In genomic region chr1:117366281-117366981, GRCh38 we compare ENCODE assay signal across 8 cellular contexts. TPM values are rescaled to one million over a fixed set of nuclear protein-coding genes. Genes with fewer than 3 reads are reported as not detected.
DNase-seq lines count a peak whose midpoint lies in the region; ATAC-seq and TF ChIP-seq lines count a peak whose summit lies in the region.

No MANE protein-coding gene starts in this region.

- no peak for TF ChIP-seq CTCF in GM20000 (IDR thresholded peaks at IDR 0.05; ENCODE audit: extremely low read depth, missing control alignments)
- no peak for TF ChIP-seq CTCF in fibroblast of villous mesenchyme (IDR thresholded peaks at IDR 0.05; ENCODE audit: insufficient read depth, low read depth, low read length)
- no peak for TF ChIP-seq CTCF in neural crest cell (conservative IDR thresholded peaks at IDR 0.05)

- H3K4me1 Mint-ChIP-seq in neural crest cell = peaks cover 50% of the 10 kb centered on the region
- H3K4me1 Mint-ChIP-seq in stimulated activated naive CD8-positive, alpha-beta T cell treated with anti-CD3 and anti-CD28 coated beads, Interleukin-15, amount 100 ng/mL, for 72 hours = peaks cover 61% of the 10 kb centered on the region

- H3K27ac Mint-ChIP-seq in neural crest cell (ENCODE audit: unreplicated experiment) = peak overlapping the region; percentile 100
- peak overlapping the region; percentile 93 to 97 for H3K27ac Mint-ChIP-seq in stimulated activated naive CD8-positive, alpha-beta T cell treated with anti-CD3 and anti-CD28 coated beads, Interleukin-15, amount 100 ng/mL, for 72 hours

- ATAC-seq in stimulated activated naive CD8-positive, alpha-beta T cell treated with anti-CD3 and anti-CD28 coated beads, Interleukin-15, amount 100 ng/mL, for 72 hours = peak; percentile 64

- no peaks in the 10 kb centered on the region for H3K9me3 Mint-ChIP-seq in neural crest cell
- H3K9me3 Mint-ChIP-seq in stimulated activated naive CD8-positive, alpha-beta T cell treated with anti-CD3 and anti-CD28 coated beads, Interleukin-15, amount 100 ng/mL, for 72 hours = no peaks in the 10 kb centered on the region

- DNase-seq in D341Med (ENCODE audit: low spot score) (peak; percentile 95), GM20000 (ENCODE audit: low spot score) (peak; percentile 93), HT1080 (ENCODE audit: low read depth) (peak; percentile 62), RPMI7951 (ENCODE audit: low read depth) (peak; percentile 76), activated gamma-delta T cell (lab: John Stamatoyannopoulos, UW) (peak; percentile 72), fibroblast of villous mesenchyme (ENCODE audit: low read depth) (peak; percentile 77), neural crest cell (ENCODE audit: low read depth, low spot score) (peak; percentile 77)
- peak in 1 of 2 donors; percentile 87 for DNase-seq in stimulated activated naive CD8-positive, alpha-beta T cell treated with anti-CD3 and anti-CD28 coated beads, Interleukin-15, amount 100 ng/mL, for 72 hours

- H3K4me3 Mint-ChIP-seq in neural crest cell = peak overlapping the region; percentile 99
- peak overlapping the region; percentile 89 to 90 for H3K4me3 Mint-ChIP-seq in stimulated activated naive CD8-positive, alpha-beta T cell treated with anti-CD3 and anti-CD28 coated beads, Interleukin-15, amount 100 ng/mL, for 72 hours

- peaks cover 2% of the 10 kb centered on the region for H3K27me3 Mint-ChIP-seq in neural crest cell (ENCODE audit: low read depth)
- no peaks in the 10 kb centered on the region for H3K27me3 Mint-ChIP-seq in stimulated activated naive CD8-positive, alpha-beta T cell treated with anti-CD3 and anti-CD28 coated beads, Interleukin-15, amount 100 ng/mL, for 72 hours

- H3K36me3 Mint-ChIP-seq in neural crest cell (ENCODE audit: low read depth) = no peaks in the 10 kb centered on the region

- peak overlapping the region; percentile 92 for H3K4me3 ChIP-seq in fibroblast of villous mesenchyme (ENCODE audit: low read depth, low read length)

RNA-seq across cellular contexts. Expression of gene MAN1A2, which starts 0.8 kb away (rescaled TPM):
- total RNA-seq in HT1080 (2014; rRNA removed; shearing (Covaris generic)) = 21.4 and 28.6 TPM in 2 replicates
- 18.7 and 24.4 TPM in 2 replicates for polyA plus RNA-seq in HT1080 (2015; cell fraction: cytosol; rRNA removed)
- 19.8 and 23.5 TPM in 2 replicates for polyA plus RNA-seq in HT1080 (2015; cell fraction: nucleus; rRNA removed)
- 25.0 and 30.9 TPM in 2 replicates for total RNA-seq in RPMI7951 (2014; rRNA removed; shearing (Covaris generic))
- total RNA-seq in fibroblast of villous mesenchyme (63.5 and 78.2 TPM in 2 replicates), neural crest cell (39.4 and 44.7 TPM in 2 replicates)
